ENCODE assay signal across 7 cellular contexts in genomic region chr20:48321271-48321670, GRCh38.
"Had no signal": no experiment of that assay in that cellular context is flagged by ENCODE, and none has a peak within 500 bp of the region (broad histone marks: within the 10 kb centered on the region; RNA-seq: fewer than 3 reads in every experiment).

No MANE protein-coding gene starts in this region.

- H3K4me1 ChIP-seq: HAP-1 had no signal

- H3K36me3 ChIP-seq: HAP-1 had no signal

- DNase-seq: GM23248, GOT3, H7, HFFc6 had no signal

- H3K27ac Mint-ChIP-seq: HFFc6, IgD-negative memory B cell had no signal

- H3K36me3 Mint-ChIP-seq: IgD-negative memory B cell had no signal

- H3K4me1 Mint-ChIP-seq: IgD-negative memory B cell had no signal

- H3K9me3 Mint-ChIP-seq: HFFc6 had no signal

- H3K4me3 Mint-ChIP-seq: HFFc6, IgD-negative memory B cell had no signal

- H3K27ac ChIP-seq: GM23248, HL-60 had no signal

- H3K9me3 ChIP-seq: HAP-1 had no signal

- H3K9ac ChIP-seq: GM23248 had no signal

- H3K4me3 ChIP-seq: GM23248, HAP-1 had no signal

- H2AFZ ChIP-seq: GM23248 had no signal
